ENCODE assay signal across 15 cellular contexts in genomic region chr15:39860871-39861270, GRCh38. TPM values are rescaled to one million over a fixed set of nuclear protein-coding genes. Genes with fewer than 3 reads are reported as not detected.
DNase-seq lines count a peak whose midpoint lies in the region; ATAC-seq and TF ChIP-seq lines count a peak whose summit lies in the region.
"Had no signal": no experiment of that assay in that cellular context is flagged by ENCODE, and none has a peak within 500 bp of the region (broad histone marks: within the 10 kb centered on the region; RNA-seq: fewer than 3 reads in every experiment).

No MANE protein-coding gene starts in this region.

- H3K4me3 ChIP-seq in coronary artery, result no peak overlapping the region
- H3K4me3 ChIP-seq: BLaER1 treated with 17β-estradiol and CSF1 and Interleukin-3, amounts not matched to agents 10 nM and 100 nM; GM23248 had no signal

- H2BK20ac ChIP-seq in H9 (ENCODE audit: low read depth, low read length, poor library complexity, severe bottlenecking), result no peak overlapping the region

- H3K4me3 Mint-ChIP-seq in H9 (no peak overlapping the region), WTC11 (no peak overlapping the region)
- H3K4me3 Mint-ChIP-seq: B cell; CD8-positive, alpha-beta T cell; HFFc6 had no signal

- H3K9me3 Mint-ChIP-seq in H9, result no peaks in the 10 kb centered on the region; a peak in 1 of 5 replicates
- peaks cover 13% of the 10 kb centered on the region for H3K9me3 Mint-ChIP-seq in WTC11
- no peaks in the 10 kb centered on the region for H3K9me3 Mint-ChIP-seq in activated naive CD4-positive, alpha-beta T cell treated with anti-CD3 and anti-CD28 coated beads, Interleukin-2, amount 50 U/mL, for 72 hours
- H3K9me3 Mint-ChIP-seq: CD8-positive, alpha-beta T cell; HFFc6 had no signal

- no peak overlapping the region for H3K18ac ChIP-seq in H9 (ENCODE audit: insufficient read length, low read depth, low read length)

- no peaks in the 10 kb centered on the region; the same call in 1 of the 2 replicates for H3K4me1 ChIP-seq in H9 (ENCODE audit: insufficient read depth, low read length)

- H3K79me2 ChIP-seq in H9 (ENCODE audit: insufficient read depth, low read length), result peaks cover 8% of the 10 kb centered on the region; the same call in 1 of the 2 replicates

- H4K20me1 ChIP-seq in H9 (ENCODE audit: control insufficient read depth, insufficient read depth, insufficient read length), result no peaks in the 10 kb centered on the region

- H3K36me3 Mint-ChIP-seq in H9 (ENCODE audit: insufficient read depth in 1 of 3, low read depth in 3 of 3) (peaks cover 21 to 33% (median 32%) of the 10 kb centered on the region in 3 experiments), WTC11 (peaks cover 31% of the 10 kb centered on the region)
- H3K36me3 Mint-ChIP-seq in activated naive CD4-positive, alpha-beta T cell treated with anti-CD3 and anti-CD28 coated beads, Interleukin-2, amount 50 U/mL, for 72 hours, result no peaks in the 10 kb centered on the region
- H3K36me3 Mint-ChIP-seq: CD8-positive, alpha-beta T cell had no signal

- DNase-seq in H9 (no peak), WTC11 (ENCODE audit: low spot score) (no peak), left lobe of liver (ENCODE audit: low spot score) (no peak), coronary artery (ENCODE audit: low spot score) (no peak)
- DNase-seq in activated naive CD4-positive, alpha-beta T cell treated with anti-CD3 and anti-CD28 coated beads, Interleukin-2, amount 50 U/mL, for 72 hours (ENCODE audit: low spot score in 2 of 2), result no peak
- DNase-seq: Calu3; CD8-positive, alpha-beta T cell; DMS79 treated with DMSO at 0.1 percent for 48 hours; GF-D8; GM23248; HFFc6 had no signal

- no peak overlapping the region for H3K4ac ChIP-seq in H9 (ENCODE audit: low read depth, low read length)

- H2BK5ac ChIP-seq in H9 (ENCODE audit: insufficient read length, low read length), result no peak overlapping the region

- H3K27me3 ChIP-seq in H9 (ENCODE audit: insufficient read depth, low read length), result no peaks in the 10 kb centered on the region
- H3K27me3 ChIP-seq: BLaER1 treated with 17β-estradiol and CSF1 and Interleukin-3, amounts not matched to agents 10 nM and 100 nM had no signal

- H4K5ac ChIP-seq in H9 (ENCODE audit: insufficient read length, low read depth, low read length), result no peak overlapping the region

- H2AK5ac ChIP-seq in H9 (ENCODE audit: insufficient read length, low read length), result no peak overlapping the region

- no peak overlapping the region for H3K23ac ChIP-seq in H9 (ENCODE audit: insufficient read length, low read depth, low read length)

- H3K23me2 ChIP-seq in H9 (ENCODE audit: insufficient read length, low read depth, low read length, poor library complexity, severe bottlenecking), result no peaks in the 10 kb centered on the region

- H2AFZ ChIP-seq in H9 (ENCODE audit: low read length), result no peak overlapping the region
- H2AFZ ChIP-seq: GM23248 had no signal

- peak overlapping the region; percentile 37 to 84 (median 62); a peak in 5 of 7 replicates for H3K27ac Mint-ChIP-seq in H9
- H3K27ac Mint-ChIP-seq in WTC11, result peak overlapping the region; percentile 83
- H3K27ac Mint-ChIP-seq in activated naive CD4-positive, alpha-beta T cell treated with anti-CD3 and anti-CD28 coated beads, Interleukin-2, amount 50 U/mL, for 72 hours, result no peak overlapping the region
- H3K27ac Mint-ChIP-seq: B cell; CD8-positive, alpha-beta T cell; HFFc6 had no signal

- H3K27me3 Mint-ChIP-seq in H9 (ENCODE audit: low read depth) (no peaks in the 10 kb centered on the region), WTC11 (ENCODE audit: low read depth) (no peaks in the 10 kb centered on the region)

- H3K4me1 Mint-ChIP-seq in H9 (peaks cover 29 to 42% of the 10 kb centered on the region in 2 experiments), WTC11 (peaks cover 49% of the 10 kb centered on the region)
- H3K4me1 Mint-ChIP-seq: B cell had no signal

- H3K9ac ChIP-seq in H9 (ENCODE audit: extremely low read depth, insufficient read length, low read length), result no peak overlapping the region
- H3K9ac ChIP-seq: BLaER1 treated with 17β-estradiol and CSF1 and Interleukin-3, amounts not matched to agents 10 nM and 100 nM; GM23248 had no signal

- POLR2A ChIA-PET in WTC11 (lab: Charles Lee), result no interaction called here

- TF ChIP-seq CTCF in H9 (conservative IDR thresholded peaks at IDR 0.05), result no peak
- TF ChIP-seq CTCF in WTC11 (IDR thresholded peaks at IDR 0.05), result no peak
- no peak for TF ChIP-seq CTCF in coronary artery (IDR thresholded peaks at IDR 0.05)

- H2BK120ac ChIP-seq in H9 (ENCODE audit: low read depth, low read length, poor library complexity, severe bottlenecking), result no peak overlapping the region

- no peaks in the 10 kb centered on the region for H3K79me1 ChIP-seq in H9 (ENCODE audit: insufficient read depth, low read depth, low read length, poor library complexity, severe bottlenecking)

- no peak overlapping the region for H4K8ac ChIP-seq in H9 (replicated peaks; ENCODE audit: insufficient read length, low read depth, low read length)

- no CpG with 5 or more reads among the region's 1 CpG for WGBS in H9 (ENCODE audit: extremely low coverage, insufficient read length, low lambda C conversion rate)

- no peak for ATAC-seq in WTC11
- peak; percentile 91 for ATAC-seq in left lobe of liver
- ATAC-seq in activated naive CD4-positive, alpha-beta T cell treated with anti-CD3 and anti-CD28 coated beads, Interleukin-2, amount 50 U/mL, for 72 hours, result no peak
- no peak for ATAC-seq in GM21447 (IDR thresholded peaks at IDR 0.05; ENCODE audit: unreplicated experiment)
- ATAC-seq: CD8-positive, alpha-beta T cell; HCT116 had no signal

- no peak overlapping the region for H2BK12ac ChIP-seq in H9 (ENCODE audit: insufficient read length, low read depth, low read length)

- no peak overlapping the region for H3T11ph ChIP-seq in H9 (ENCODE audit: low read length)

- H3K14ac ChIP-seq in H9 (ENCODE audit: insufficient read depth, low read length), result no peak overlapping the region

- CTCF ChIA-PET in WTC11 (lab: Charles Lee), result interaction anchor here (1.0 kb wide), 1 partner anchor 35 kb away, joined by 3 read pairs; no protein-coding TSS in a partner anchor

- H3K27ac ChIP-seq in H9 (ENCODE audit: insufficient read length, low read depth, low read length), result no peak overlapping the region
- no peak overlapping the region for H3K27ac ChIP-seq in coronary artery
- H3K27ac ChIP-seq: BLaER1 treated with 17β-estradiol and CSF1 and Interleukin-3, amounts not matched to agents 10 nM and 100 nM; GM23248 had no signal

- H3K56ac ChIP-seq in H9 (ENCODE audit: insufficient read length, low read depth, low read length), result no peak overlapping the region

- no peaks in the 10 kb centered on the region for H3K9me3 ChIP-seq in H9 (ENCODE audit: control insufficient read depth, low read depth, low read length)

- no peak overlapping the region for H2BK15ac ChIP-seq in H9 (ENCODE audit: low read depth, low read length)

- no peak overlapping the region for H4K91ac ChIP-seq in H9 (ENCODE audit: insufficient read length, low read depth, low read length)

- H3K4me2 ChIP-seq in H9 (ENCODE audit: insufficient read depth, insufficient read length, low read length), result no peak overlapping the region

TF ChIP-seq in WTC11, 78 proteins besides CTCF, POLR2A, EP300 and RAD21:
- TF ChIP-seq MAX (CRISPR knock-in tag; IDR thresholded peaks at IDR 0.05) (no peak), ZNF121 (CRISPR knock-in tag; IDR thresholded peaks at IDR 0.05) (no peak)

RNA-seq across cellular contexts. Expression of gene GPR176, which starts 59.2 kb away (rescaled TPM):
- total RNA-seq in H9 (2021) (132 TPM in 2 replicates), WTC11 (2021) (117 to 131 TPM (median 127 TPM) in 3 replicates), left lobe of liver (0.88 TPM)
- under 1 TPM; 0.41 to 0.47 TPM for total RNA-seq in activated naive CD4-positive, alpha-beta T cell treated with anti-CD3 and anti-CD28 coated beads, Interleukin-2, amount 50 U/mL, for 72 hours

Comparison
In these comparisons a context has a peak if more than half of its experiments do, and no peak if none do; other contexts are left out.
1. H3K27ac Mint-ChIP-seq: peak in H9 (3 of 3) and WTC11 (single experiment); none in activated naive CD4-positive, alpha-beta T cell treated with anti-CD3 and anti-CD28 coated beads, Interleukin-2, amount 50 U/mL, for 72 hours (0 of 2).
2. RNA of gene GPR176, which starts 59.2 kb away (total RNA-seq): 132 TPM in H9 and 117 to 131 TPM in WTC11; 0.88 TPM in left lobe of liver (single experiment) and 0.41 to 0.47 TPM in activated naive CD4-positive, alpha-beta T cell treated with anti-CD3 and anti-CD28 coated beads, Interleukin-2, amount 50 U/mL, for 72 hours; every median in the first group is over 10 times any median in the second.